Comparison of ENCODE assay signal across 24 cellular contexts in genomic region chr12:88733003-88733402, GRCh38.
"Had no signal": no experiment of that assay in that cellular context is flagged by ENCODE, and none has a peak within 500 bp of the region (broad histone marks: within the 10 kb centered on the region; RNA-seq: fewer than 3 reads in every experiment).

No MANE protein-coding gene starts in this region.

- H3K4me1 ChIP-seq: ascending aorta had no signal

- H3K4me1 Mint-ChIP-seq: activated B cell treated with CpG ODN at 0.5 μM for 24 hours; activated CD4-positive, alpha-beta T cell treated with anti-CD3 and anti-CD28 coated beads, Interleukin-2, amount 10 ng/mL, durations not matched to agents 24 days and 14 days; activated CD8-positive, alpha-beta memory T cell treated with anti-CD3 and anti-CD28 coated beads, Interleukin-2, amount 10 ng/mL, durations not matched to agents 7 days and 5 days; activated naive CD8-positive, alpha-beta T cell treated with anti-CD3 and anti-CD28 coated beads, Interleukin-2, amount 50 U/mL, for 24 hours; central memory CD8-positive, alpha-beta T cell had no signal

- H3K36me3 Mint-ChIP-seq: activated CD8-positive, alpha-beta memory T cell treated with anti-CD3 and anti-CD28 coated beads, Interleukin-2, amount 10 ng/mL, durations not matched to agents 7 days and 5 days; activated naive CD4-positive, alpha-beta T cell treated with anti-CD3 and anti-CD28 coated beads, Interleukin-2, amount 50 U/mL, for 72 hours had no signal

- H3K9me3 ChIP-seq: ascending aorta, body of pancreas had no signal

- H3K4me3 Mint-ChIP-seq: activated B cell treated with CpG ODN at 0.5 μM for 24 hours; activated CD4-positive, alpha-beta T cell treated with anti-CD3 and anti-CD28 coated beads, Interleukin-2, amount 10 ng/mL, durations not matched to agents 24 days and 14 days; activated CD8-positive, alpha-beta memory T cell treated with anti-CD3 and anti-CD28 coated beads, Interleukin-2, amount 10 ng/mL, durations not matched to agents 7 days and 5 days; activated naive CD8-positive, alpha-beta T cell treated with anti-CD3 and anti-CD28 coated beads, Interleukin-2, amount 50 U/mL, for 24 hours; activated T-cell treated with anti-CD3 and anti-CD28 coated beads, Interleukin-2, amount 50 U/mL, for 24 hours; central memory CD8-positive, alpha-beta T cell had no signal

- DNase-seq: activated B cell treated with CpG ODN at 0.5 μM for 24 hours; activated CD4-positive, alpha-beta T cell treated with anti-CD3 and anti-CD28 coated beads for 1 hour; activated CD4-positive, alpha-beta T cell treated with anti-CD3 and anti-CD28 coated beads, Interleukin-2, amount 10 ng/mL, durations not matched to agents 24 days and 14 days; activated CD4-positive, alpha-beta T cell treated with anti-CD3 and anti-CD28 coated beads, Interleukin-2, amount 50 U/mL, for 48 hours; activated CD8-positive, alpha-beta memory T cell treated with anti-CD3 and anti-CD28 coated beads, Interleukin-2, amount 10 ng/mL, durations not matched to agents 7 days and 5 days; activated effector memory CD4-positive, alpha-beta T cell treated with anti-CD3 and anti-CD28 coated beads, Interleukin-2, amount 50 U/mL, for 16 hours; activated naive CD4-positive, alpha-beta T cell treated with Interleukin-2 at 50 U/mL for 16 hours; activated naive CD8-positive, alpha-beta T cell treated with anti-CD3 and anti-CD28 coated beads, Interleukin-2, amount 50 U/mL, for 24 hours; activated T-cell treated with anti-CD3 and anti-CD28 coated beads, Interleukin-2, amount 50 U/mL, for 24 hours; amniotic stem cell; body of pancreas; KG1; NCI-H1048; NCI-H187; NCI-H2081; NCI-H446 treated with DMSO at 0.1 percent for 48 hours; NCI-H524 treated with DMSO at 0.1 percent for 48 hours; PC-3; SHP77 treated with DMSO at 0.1 percent for 48 hours; T-helper 2 cell; T1000 had no signal

- H3K27me3 ChIP-seq: ascending aorta, body of pancreas had no signal

- H3K9me3 Mint-ChIP-seq: activated B cell treated with CpG ODN at 0.5 μM for 24 hours; activated CD4-positive, alpha-beta T cell treated with anti-CD3 and anti-CD28 coated beads, Interleukin-2, amount 10 ng/mL, durations not matched to agents 24 days and 14 days; activated naive CD4-positive, alpha-beta T cell treated with anti-CD3 and anti-CD28 coated beads, Interleukin-2, amount 50 U/mL, for 72 hours; activated naive CD8-positive, alpha-beta T cell treated with anti-CD3 and anti-CD28 coated beads, Interleukin-2, amount 50 U/mL, for 24 hours; activated T-cell treated with anti-CD3 and anti-CD28 coated beads, Interleukin-2, amount 50 U/mL, for 24 hours; central memory CD8-positive, alpha-beta T cell had no signal

- H3K27ac ChIP-seq: ascending aorta had no signal

- H3K4me3 ChIP-seq: ascending aorta, body of pancreas had no signal

- H3K36me3 ChIP-seq: ascending aorta had no signal

- H3K27ac Mint-ChIP-seq: activated B cell treated with CpG ODN at 0.5 μM for 24 hours; activated CD4-positive, alpha-beta T cell treated with anti-CD3 and anti-CD28 coated beads, Interleukin-2, amount 10 ng/mL, durations not matched to agents 24 days and 14 days; activated CD8-positive, alpha-beta memory T cell treated with anti-CD3 and anti-CD28 coated beads, Interleukin-2, amount 10 ng/mL, durations not matched to agents 7 days and 5 days; activated naive CD4-positive, alpha-beta T cell treated with anti-CD3 and anti-CD28 coated beads, Interleukin-2, amount 50 U/mL, for 72 hours; activated naive CD8-positive, alpha-beta T cell treated with anti-CD3 and anti-CD28 coated beads, Interleukin-2, amount 50 U/mL, for 24 hours; activated T-cell treated with anti-CD3 and anti-CD28 coated beads, Interleukin-2, amount 50 U/mL, for 24 hours had no signal

- H3K27me3 Mint-ChIP-seq: activated B cell treated with CpG ODN at 0.5 μM for 24 hours; activated CD4-positive, alpha-beta T cell treated with anti-CD3 and anti-CD28 coated beads, Interleukin-2, amount 10 ng/mL, durations not matched to agents 24 days and 14 days; activated CD8-positive, alpha-beta memory T cell treated with anti-CD3 and anti-CD28 coated beads, Interleukin-2, amount 10 ng/mL, durations not matched to agents 7 days and 5 days; activated naive CD8-positive, alpha-beta T cell treated with anti-CD3 and anti-CD28 coated beads, Interleukin-2, amount 50 U/mL, for 24 hours; activated T-cell treated with anti-CD3 and anti-CD28 coated beads, Interleukin-2, amount 50 U/mL, for 24 hours; central memory CD8-positive, alpha-beta T cell had no signal

- ATAC-seq: activated CD8-positive, alpha-beta memory T cell treated with anti-CD3 and anti-CD28 coated beads, Interleukin-2, amount 10 ng/mL, durations not matched to agents 7 days and 5 days; activated naive CD4-positive, alpha-beta T cell treated with anti-CD3 and anti-CD28 coated beads, Interleukin-2, amount 50 U/mL, for 72 hours; activated naive CD8-positive, alpha-beta T cell treated with anti-CD3 and anti-CD28 coated beads, Interleukin-2, amount 50 U/mL, for 24 hours; body of pancreas; PC-3 had no signal
